ENCODE assay signal across 10 cellular contexts in genomic region chr5:157269165-157269671, GRCh38. TPM values are rescaled to one million over a fixed set of nuclear protein-coding genes. Genes with fewer than 3 reads are reported as not detected.
DNase-seq lines count a peak whose midpoint lies in the region; ATAC-seq and TF ChIP-seq lines count a peak whose summit lies in the region.
"Had no signal": no experiment of that assay in that cellular context is flagged by ENCODE, and none has a peak within 500 bp of the region (broad histone marks: within the 10 kb centered on the region; RNA-seq: fewer than 3 reads in every experiment).

No MANE protein-coding gene starts in this region.

- peaks cover 79% of the 10 kb centered on the region for H3K4me1 Mint-ChIP-seq in activated CD4-positive, alpha-beta T cell treated with anti-CD3 and anti-CD28 coated beads for 36 hours

- H3K4me3 ChIP-seq in effector memory CD4-positive, alpha-beta T cell (ENCODE audit: insufficient read depth, low read depth, low read length, poor library complexity, severe bottlenecking): peak overlapping the region; percentile 35
- H3K4me3 ChIP-seq in smooth muscle cell: no peak overlapping the region

- no peaks in the 10 kb centered on the region for H3K9me3 ChIP-seq in effector memory CD4-positive, alpha-beta T cell (ENCODE audit: control insufficient read depth, low read length)
- no peaks in the 10 kb centered on the region for H3K9me3 ChIP-seq in smooth muscle cell (replicated peaks; ENCODE audit: low read depth)

- H3K36me3 Mint-ChIP-seq in activated CD4-positive, alpha-beta T cell treated with anti-CD3 and anti-CD28 coated beads for 36 hours (ENCODE audit: low read depth): peaks cover 53% of the 10 kb centered on the region

- POLR2A ChIA-PET in activated CD4-positive, alpha-beta T cell treated with anti-CD3 and anti-CD28 coated beads for 36 hours (lab: Charles Lee): interaction anchor here (1.0 kb wide), 2 partner anchors 14 to 349 kb away, joined by 3 to 5 read pairs; no protein-coding TSS in a partner anchor

- H2AFZ ChIP-seq in smooth muscle cell (ENCODE audit: low read depth): no peak overlapping the region

- H3K9me3 Mint-ChIP-seq in activated CD4-positive, alpha-beta T cell treated with anti-CD3 and anti-CD28 coated beads for 36 hours (ENCODE audit: low read depth): no peaks in the 10 kb centered on the region

- no peaks in the 10 kb centered on the region for H3K27me3 ChIP-seq in effector memory CD4-positive, alpha-beta T cell (replicated peaks; ENCODE audit: control insufficient read depth, insufficient read depth, low read length, poor library complexity, severe bottlenecking)
- peaks cover 22% of the 10 kb centered on the region for H3K27me3 ChIP-seq in smooth muscle cell (ENCODE audit: low read depth)

- H3K9ac ChIP-seq in smooth muscle cell (ENCODE audit: low read depth): no peak overlapping the region

- no peak overlapping the region for H3K4me2 ChIP-seq in smooth muscle cell

- peak overlapping the region; percentile 97 for H3K27ac Mint-ChIP-seq in activated CD4-positive, alpha-beta T cell treated with anti-CD3 and anti-CD28 coated beads for 36 hours

- intact Hi-C loops in activated CD4-positive, alpha-beta T cell treated with anti-CD3 and anti-CD28 coated beads for 36 hours (cut with DNase I, micrococcal nuclease): loop anchor here (5.0 kb wide), 2 partner anchors 43 to 47 kb away; no protein-coding TSS in a partner anchor

- H3K4me3 Mint-ChIP-seq in activated CD4-positive, alpha-beta T cell treated with anti-CD3 and anti-CD28 coated beads for 36 hours: peak overlapping the region; percentile 96

- ATAC-seq in activated CD4-positive, alpha-beta T cell treated with anti-CD3 and anti-CD28 coated beads for 36 hours: no peak
- ATAC-seq in HG02973 (IDR thresholded peaks at IDR 0.05; ENCODE audit: unreplicated experiment) (no peak), HG02623 (IDR thresholded peaks at IDR 0.05; ENCODE audit: unreplicated experiment) (no peak)

- H3K4me1 ChIP-seq in effector memory CD4-positive, alpha-beta T cell (ENCODE audit: control insufficient read depth, insufficient read depth, low read length, poor library complexity, severe bottlenecking): peaks cover 84% of the 10 kb centered on the region
- peaks cover 17% of the 10 kb centered on the region for H3K4me1 ChIP-seq in smooth muscle cell (ENCODE audit: low read depth)

- no peaks in the 10 kb centered on the region for H4K20me1 ChIP-seq in smooth muscle cell (ENCODE audit: low read depth)

- no peaks in the 10 kb centered on the region for H3K79me2 ChIP-seq in smooth muscle cell (ENCODE audit: low read depth)

- TF ChIP-seq CTCF in smooth muscle cell (IDR thresholded peaks at IDR 0.05; ENCODE audit: borderline replicate concordance, insufficient read depth, poor library complexity, severe bottlenecking): no peak

- DNase-seq in activated CD4-positive, alpha-beta T cell treated with anti-CD3 and anti-CD28 coated beads for 36 hours: no peak
- DNase-seq in activated CD4-positive, alpha-beta T cell treated with anti-CD3 and anti-CD28 coated beads for 48 hours: no peak
- DNase-seq in NOMO-1 (lab: John Stamatoyannopoulos, UW; ENCODE audit: unreplicated experiment in 2 of 2) (peak; percentile 42 to 56), smooth muscle cell (lab: John Stamatoyannopoulos, UW; ENCODE audit: unreplicated experiment) (no peak), NCI-H526 treated with DMSO at 0.1 percent for 48 hours (lab: John Stamatoyannopoulos, UW) (no peak)
- DNase-seq in effector memory CD4-positive, alpha-beta T cell: peak in 1 of 3 donors; percentile 21
- DNase-seq: ACHN, NCI-H226 had no signal

- peaks cover 4% of the 10 kb centered on the region for H3K36me3 ChIP-seq in effector memory CD4-positive, alpha-beta T cell (ENCODE audit: control insufficient read depth, insufficient read depth, low read length)
- no peaks in the 10 kb centered on the region for H3K36me3 ChIP-seq in smooth muscle cell (ENCODE audit: low read depth)

- H3F3A ChIP-seq in smooth muscle cell (ENCODE audit: low read depth): no peaks in the 10 kb centered on the region

- no peaks in the 10 kb centered on the region for H3K27me3 Mint-ChIP-seq in activated CD4-positive, alpha-beta T cell treated with anti-CD3 and anti-CD28 coated beads for 36 hours

- CTCF ChIA-PET in activated CD4-positive, alpha-beta T cell treated with anti-CD3 and anti-CD28 coated beads for 36 hours (lab: Charles Lee): interaction anchor here (0.6 to 1.9 kb wide), 4 partner anchors 25 to 89 kb away, joined by 3 to 6 read pairs (median 4); partner anchors contain the start of gene ITK

- WGBS in smooth muscle cell (ENCODE audit: low lambda C conversion rate): 67% methylated on average over 6 of the region's 6 CpGs

- H3K27ac ChIP-seq in effector memory CD4-positive, alpha-beta T cell (ENCODE audit: insufficient read depth, low read length, poor library complexity, severe bottlenecking): peak overlapping the region; percentile 88
- peak overlapping the region; percentile 65 for H3K27ac ChIP-seq in smooth muscle cell (ENCODE audit: low read depth)

RNA-seq across cellular contexts. Expression of gene CYFIP2, which starts 3.3 kb away (rescaled TPM):
- 100 to 1,000 TPM; 277 to 526 TPM for total RNA-seq in activated CD4-positive, alpha-beta T cell treated with anti-CD3 and anti-CD28 coated beads for 36 hours
- 9.7 and 17.8 TPM in 2 replicates for total RNA-seq in smooth muscle cell
- polyA plus RNA-seq in smooth muscle cell: 11.4 and 28.6 TPM in 2 replicates

Comparison
In these comparisons a context has a peak if more than half of its experiments do, and no peak if none do; other contexts are left out.
1. DNase-seq: peak in NOMO-1 (2 of 2); none in activated CD4-positive, alpha-beta T cell treated with anti-CD3 and anti-CD28 coated beads for 36 hours (single experiment), activated CD4-positive, alpha-beta T cell treated with anti-CD3 and anti-CD28 coated beads for 48 hours (single experiment), smooth muscle cell (single experiment) and NCI-H526 treated with DMSO at 0.1 percent for 48 hours (single experiment).
2. RNA of gene CYFIP2, which starts 3.3 kb away (total RNA-seq): 277 to 526 TPM in activated CD4-positive, alpha-beta T cell treated with anti-CD3 and anti-CD28 coated beads for 36 hours; 9.7 to 17.8 TPM in smooth muscle cell; every median in the first group is over 10 times any median in the second.